ENCODE assay signal across 8 cellular contexts in the genomic region with DNA sequence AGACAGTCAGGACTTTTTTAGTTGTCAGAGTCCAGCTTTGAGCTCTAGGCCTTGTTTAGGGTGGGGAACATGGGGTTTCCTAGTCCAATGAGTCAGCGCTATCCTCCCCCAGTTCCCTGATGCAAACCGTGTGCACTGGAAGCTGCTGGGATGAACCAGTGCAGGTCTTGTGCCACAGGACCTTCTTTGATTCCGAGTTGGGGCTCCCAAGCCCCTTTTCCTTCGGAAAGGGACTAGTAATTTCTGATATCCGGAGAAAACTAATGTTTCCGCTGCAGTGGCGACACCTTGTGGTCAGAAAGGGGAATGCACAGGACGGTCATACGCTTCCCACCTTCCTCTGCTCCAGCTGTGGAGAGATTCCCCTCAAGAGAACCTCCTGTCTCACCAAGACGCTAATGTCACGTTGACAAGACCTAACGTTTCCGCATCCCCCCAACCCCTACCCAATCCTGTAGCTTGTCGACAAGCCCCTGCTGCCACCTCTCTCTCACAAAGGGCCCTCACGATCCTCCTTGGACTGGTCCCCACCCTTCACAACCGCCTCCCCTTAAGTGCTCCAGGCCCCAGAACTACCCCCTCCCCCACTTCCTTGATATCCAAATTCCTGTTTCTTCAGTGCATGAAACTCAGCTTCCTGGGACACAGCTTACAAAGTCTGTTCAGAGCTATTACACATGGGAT. TPM values are rescaled to one million over a fixed set of nuclear protein-coding genes. Genes with fewer than 3 reads are reported as not detected.
DNase-seq lines count a peak whose midpoint lies in the region; ATAC-seq, FAIRE-seq and TF ChIP-seq lines count a peak whose summit lies in the region.

No MANE protein-coding gene starts in this region.

- H4K20me1 ChIP-seq in OCI-LY1 (ENCODE audit: insufficient read depth, low read length) = no peaks in the 10 kb centered on the region

- H3K4me1 Mint-ChIP-seq in neural crest cell = peaks cover 8% of the 10 kb centered on the region

- H2AFZ ChIP-seq in OCI-LY1 (ENCODE audit: low read length) = peak overlapping the region; percentile 89; the same call in 1 of the 2 replicates

- H3K27ac ChIP-seq in OCI-LY1 (ENCODE audit: low read depth, low read length, poor library complexity, severe bottlenecking) = no peak overlapping the region

- no peaks in the 10 kb centered on the region for H3K36me3 Mint-ChIP-seq in neural crest cell (ENCODE audit: low read depth)

- no peaks in the 10 kb centered on the region for H3F3A ChIP-seq in OCI-LY1 (ENCODE audit: insufficient read depth, low read length)

- peak overlapping the region; percentile 59 for H3K4me2 ChIP-seq in OCI-LY1 (ENCODE audit: low read length)

- DNase-seq in ELR (ENCODE audit: low read depth) (peak; percentile 71), HTR-8/SVneo (ENCODE audit: insufficient read length, low spot score) (peak; percentile 68), activated T-cell treated with anti-CD3 and anti-CD28 coated beads for 4 hours (peak; percentile 65), fibroblast of mammary gland (ENCODE audit: low read depth) (peak; percentile 62), neural crest cell (ENCODE audit: low read depth, low spot score) (peak; percentile 92), HPDE6-E6E7 (ENCODE audit: extremely low spot score) (no peak)
- DNase-seq in stimulated activated naive CD8-positive, alpha-beta T cell treated with anti-CD3 and anti-CD28 coated beads, Interleukin-15, Interleukin-2, amounts not matched to agents 100 U/mL and 50 U/mL, for 24 hours = peak; percentile 83

- peak overlapping the region; percentile 16 for H3K4me3 ChIP-seq in OCI-LY1 (ENCODE audit: low read depth, low read length, poor library complexity, severe bottlenecking)
- H3K4me3 ChIP-seq in fibroblast of mammary gland (ENCODE audit: control insufficient read depth, low read depth, low read length) = no peak overlapping the region

- H3K27me3 Mint-ChIP-seq in neural crest cell (ENCODE audit: low read depth) = peaks cover 2% of the 10 kb centered on the region

- no peak overlapping the region for H3K27ac Mint-ChIP-seq in neural crest cell (ENCODE audit: unreplicated experiment)

- no peaks in the 10 kb centered on the region for H3K9me3 Mint-ChIP-seq in neural crest cell

- ATAC-seq in stimulated activated naive CD8-positive, alpha-beta T cell treated with anti-CD3 and anti-CD28 coated beads, Interleukin-15, Interleukin-2, amounts not matched to agents 100 U/mL and 50 U/mL, for 24 hours = peak; percentile 50

- H3K4me1 ChIP-seq in OCI-LY1 (ENCODE audit: insufficient read depth, low read length, severe bottlenecking) = peaks cover 6% of the 10 kb centered on the region

- H3K36me3 ChIP-seq in OCI-LY1 (ENCODE audit: insufficient read depth, low read length) = no peaks in the 10 kb centered on the region

- H3K4me3 Mint-ChIP-seq in neural crest cell = no peak overlapping the region

- TF ChIP-seq CTCF in OCI-LY1 (IDR thresholded peaks at IDR 0.05; ENCODE audit: low read length) (peak; percentile 97), fibroblast of mammary gland (conservative IDR thresholded peaks at IDR 0.05; ENCODE audit: control insufficient read depth, insufficient read depth, low read depth, low read length) (peak; percentile 96), neural crest cell (conservative IDR thresholded peaks at IDR 0.05) (peak; percentile 95)

- H3K9me2 ChIP-seq in OCI-LY1 (ENCODE audit: low read depth, low read length) = no peaks in the 10 kb centered on the region

- no peak overlapping the region; the same call in 1 of the 2 replicates for H3K9ac ChIP-seq in OCI-LY1 (ENCODE audit: low read length)

- H3K79me2 ChIP-seq in OCI-LY1 (ENCODE audit: insufficient read depth, low read length) = no peaks in the 10 kb centered on the region

- H3K27me3 ChIP-seq in OCI-LY1 (ENCODE audit: insufficient read depth, low read length) = no peaks in the 10 kb centered on the region

- no peak for FAIRE-seq in HTR-8/SVneo (lab: Jason Lieb, UNC)

- no peaks in the 10 kb centered on the region for H3K9me3 ChIP-seq in OCI-LY1 (ENCODE audit: low read length)

RNA-seq across cellular contexts. Expression of gene GPA33, which starts 31.0 kb away (rescaled TPM):
- total RNA-seq in neural crest cell = not detected in 2 replicates

RNA-seq across cellular contexts. Expression of gene STYXL2, which starts 34.7 kb away (rescaled TPM):
- total RNA-seq in neural crest cell = 0.07 and 0.11 TPM in 2 replicates
